In genomic region chr16:89279666-89280481, GRCh38 we compare ENCODE assay signal across 24 cellular contexts.
"Had no signal": no experiment of that assay in that cellular context is flagged by ENCODE, and none has a peak within 500 bp of the region (broad histone marks: within the 10 kb centered on the region; RNA-seq: fewer than 3 reads in every experiment).

No MANE protein-coding gene starts in this region.

- H3K27me3 ChIP-seq: Peyer's patch had no signal

- ATAC-seq: activated CD8-positive, alpha-beta memory T cell treated with anti-CD3 and anti-CD28 coated beads, Interleukin-2, amount 10 ng/mL, durations not matched to agents 7 days and 5 days; activated T-cell treated with anti-CD3 and anti-CD28 coated beads, Interleukin-2, amount 50 U/mL, for 4 hours; T-helper 17 cell had no signal

- H3K27ac ChIP-seq: Peyer's patch, RWPE1 had no signal

- H3K9me3 Mint-ChIP-seq: activated B cell treated with CpG ODN at 0.5 μM for 24 hours; activated CD4-positive, alpha-beta T cell treated with anti-CD3 and anti-CD28 coated beads, Interleukin-2, amount 10 ng/mL, durations not matched to agents 24 days and 14 days; activated naive CD4-positive, alpha-beta T cell treated with anti-CD3 and anti-CD28 coated beads for 36 hours; activated T-cell treated with anti-CD3 and anti-CD28 coated beads, Interleukin-2, amount 50 U/mL, for 4 hours; brain; central memory CD8-positive, alpha-beta T cell had no signal

- H3K4me1 Mint-ChIP-seq: activated B cell treated with CpG ODN at 0.5 μM for 24 hours; activated CD4-positive, alpha-beta T cell treated with anti-CD3 and anti-CD28 coated beads, Interleukin-2, amount 10 ng/mL, durations not matched to agents 24 days and 14 days; activated CD8-positive, alpha-beta memory T cell treated with anti-CD3 and anti-CD28 coated beads, Interleukin-2, amount 10 ng/mL, durations not matched to agents 7 days and 5 days; brain; central memory CD8-positive, alpha-beta T cell; T-helper 17 cell had no signal

- H3K4me3 ChIP-seq: Peyer's patch had no signal

- H3K27me3 Mint-ChIP-seq: activated B cell treated with CpG ODN at 0.5 μM for 24 hours; activated CD4-positive, alpha-beta T cell treated with anti-CD3 and anti-CD28 coated beads, Interleukin-2, amount 10 ng/mL, durations not matched to agents 24 days and 14 days; activated CD8-positive, alpha-beta memory T cell treated with anti-CD3 and anti-CD28 coated beads, Interleukin-2, amount 10 ng/mL, durations not matched to agents 7 days and 5 days; activated naive CD8-positive, alpha-beta T cell; brain; central memory CD8-positive, alpha-beta T cell; T-helper 17 cell had no signal

- H3K9me3 ChIP-seq: Peyer's patch had no signal

- H3K36me3 Mint-ChIP-seq: activated naive CD8-positive, alpha-beta T cell had no signal

- DNase-seq: activated B cell treated with CpG ODN at 0.5 μM for 24 hours; activated CD4-positive, alpha-beta T cell treated with anti-CD3 and anti-CD28 coated beads for 1 hour; activated CD4-positive, alpha-beta T cell treated with anti-CD3 and anti-CD28 coated beads, Interleukin-2, amount 10 ng/mL, durations not matched to agents 24 days and 14 days; activated CD4-positive, alpha-beta T cell treated with anti-CD3 and anti-CD28 coated beads, Interleukin-2, amount 50 U/mL, for 48 hours; activated CD8-positive, alpha-beta memory T cell treated with anti-CD3 and anti-CD28 coated beads, Interleukin-2, amount 10 ng/mL, durations not matched to agents 7 days and 5 days; activated gamma-delta T cell; activated naive CD4-positive, alpha-beta T cell treated with anti-CD3 and anti-CD28 coated beads for 36 hours; activated T-cell treated with anti-CD3 and anti-CD28 coated beads, Interleukin-2, amount 50 U/mL, for 4 hours; amygdala; Kasumi-1; NCI-H1105 treated with DMSO at 0.1 percent for 48 hours; NCI-H1436 treated with DMSO at 0.1 percent for 48 hours; NCI-H187 treated with DMSO at 0.1 percent for 48 hours; NCI-H2081 treated with DMSO at 0.1 percent for 48 hours; NCI-H446; NCI-H524; Peyer's patch; SIG-M5; T-helper 17 cell; T-helper 9 cell had no signal

- H3K27ac Mint-ChIP-seq: activated B cell treated with CpG ODN at 0.5 μM for 24 hours; activated CD4-positive, alpha-beta T cell treated with anti-CD3 and anti-CD28 coated beads, Interleukin-2, amount 10 ng/mL, durations not matched to agents 24 days and 14 days; activated CD8-positive, alpha-beta memory T cell treated with anti-CD3 and anti-CD28 coated beads, Interleukin-2, amount 10 ng/mL, durations not matched to agents 7 days and 5 days; activated naive CD4-positive, alpha-beta T cell treated with anti-CD3 and anti-CD28 coated beads for 36 hours; activated naive CD8-positive, alpha-beta T cell; T-helper 17 cell had no signal

- H3K4me3 Mint-ChIP-seq: activated B cell treated with CpG ODN at 0.5 μM for 24 hours; activated CD4-positive, alpha-beta T cell treated with anti-CD3 and anti-CD28 coated beads, Interleukin-2, amount 10 ng/mL, durations not matched to agents 24 days and 14 days; activated CD8-positive, alpha-beta memory T cell treated with anti-CD3 and anti-CD28 coated beads, Interleukin-2, amount 10 ng/mL, durations not matched to agents 7 days and 5 days; activated naive CD4-positive, alpha-beta T cell treated with anti-CD3 and anti-CD28 coated beads for 36 hours; activated naive CD8-positive, alpha-beta T cell; activated T-cell treated with anti-CD3 and anti-CD28 coated beads, Interleukin-2, amount 50 U/mL, for 4 hours; brain; central memory CD8-positive, alpha-beta T cell; T-helper 17 cell had no signal
